9 cellular contexts compared by ENCODE assay signal in genomic region chr11:111454561-111455192, GRCh38. TPM values are rescaled to one million over a fixed set of nuclear protein-coding genes. Genes with fewer than 3 reads are reported as not detected.
DNase-seq lines count a peak whose midpoint lies in the region; ATAC-seq, FAIRE-seq and TF ChIP-seq lines count a peak whose summit lies in the region.
"Had no signal": no experiment of that assay in that cellular context is flagged by ENCODE, and none has a peak within 500 bp of the region (broad histone marks: within the 10 kb centered on the region; RNA-seq: fewer than 3 reads in every experiment).

No MANE protein-coding gene starts in this region.

- H3K9me3 Mint-ChIP-seq in activated T-cell treated with anti-CD3 and anti-CD28 coated beads, Interleukin-2, amount 50 U/mL, for 24 hours = no peaks in the 10 kb centered on the region

- H3K9me3 ChIP-seq in T-helper 17 cell (ENCODE audit: control insufficient read depth, low read length, poor library complexity, severe bottlenecking) = no peaks in the 10 kb centered on the region

- peak; percentile 63 for TF ChIP-seq CTCF in GM12874 (IDR thresholded peaks at IDR 0.05; ENCODE audit: insufficient read depth, low read depth, low read length)

- DNase-seq in 8988T (peak; percentile 79), NCI-H82 (lab: John Stamatoyannopoulos, UW) (peak; percentile 73), frontal cortex (ENCODE audit: low spot score in 2 of 2) (peak; percentile 37 to 55), retina (peak; percentile 41), NCI-H187 treated with DMSO at 0.1 percent for 48 hours (lab: John Stamatoyannopoulos, UW) (no peak), T-helper 17 cell (no peak)
- peak; percentile 77 for DNase-seq in activated T-cell treated with anti-CD3 and anti-CD28 coated beads, Interleukin-2, amount 50 U/mL, for 24 hours

- H3K4me3 Mint-ChIP-seq in activated T-cell treated with anti-CD3 and anti-CD28 coated beads, Interleukin-2, amount 50 U/mL, for 24 hours = no peak overlapping the region
- no peak overlapping the region for H3K4me3 Mint-ChIP-seq in T-helper 17 cell

- H3K4me1 Mint-ChIP-seq in activated T-cell treated with anti-CD3 and anti-CD28 coated beads, Interleukin-2, amount 50 U/mL, for 24 hours (ENCODE audit: low read depth) = peaks cover 3% of the 10 kb centered on the region
- H3K4me1 Mint-ChIP-seq in T-helper 17 cell = peaks cover 4% of the 10 kb centered on the region

- peaks cover 13% of the 10 kb centered on the region for H3K27me3 Mint-ChIP-seq in activated T-cell treated with anti-CD3 and anti-CD28 coated beads, Interleukin-2, amount 50 U/mL, for 24 hours
- peaks cover 54% of the 10 kb centered on the region for H3K27me3 Mint-ChIP-seq in T-helper 17 cell

- no peak for FAIRE-seq in frontal cortex (lab: Jason Lieb, UNC)
- FAIRE-seq: islet of Langerhans had no signal

- no peak overlapping the region for H3K27ac Mint-ChIP-seq in activated T-cell treated with anti-CD3 and anti-CD28 coated beads, Interleukin-2, amount 50 U/mL, for 24 hours
- H3K27ac Mint-ChIP-seq in T-helper 17 cell = no peak overlapping the region

- no peaks in the 10 kb centered on the region for H3K36me3 Mint-ChIP-seq in activated T-cell treated with anti-CD3 and anti-CD28 coated beads, Interleukin-2, amount 50 U/mL, for 24 hours (ENCODE audit: low read depth)
- no peaks in the 10 kb centered on the region for H3K36me3 Mint-ChIP-seq in T-helper 17 cell (ENCODE audit: low read depth)

- no peak for ATAC-seq in T-helper 17 cell

RNA-seq across cellular contexts. Expression of gene BTG4, which starts 57.5 kb away (rescaled TPM):
- total RNA-seq in frontal cortex = not detected
- not detected for total RNA-seq in T-helper 17 cell

RNA-seq across cellular contexts. Expression of gene HOATZ, which starts 59.9 kb away (rescaled TPM):
- total RNA-seq in frontal cortex = not detected
- not detected for total RNA-seq in T-helper 17 cell

Comparison
In these comparisons a context has a peak if more than half of its experiments do, and no peak if none do; other contexts are left out.
1. DNase-seq: peak in 8988T (single experiment), NCI-H82 (single experiment), activated T-cell treated with anti-CD3 and anti-CD28 coated beads, Interleukin-2, amount 50 U/mL, for 24 hours (single experiment), frontal cortex (2 of 2) and retina (single experiment); none in NCI-H187 treated with DMSO at 0.1 percent for 48 hours (single experiment) and T-helper 17 cell (0 of 3).